Comparison of ENCODE assay signal across 11 cellular contexts in the genomic region with DNA sequence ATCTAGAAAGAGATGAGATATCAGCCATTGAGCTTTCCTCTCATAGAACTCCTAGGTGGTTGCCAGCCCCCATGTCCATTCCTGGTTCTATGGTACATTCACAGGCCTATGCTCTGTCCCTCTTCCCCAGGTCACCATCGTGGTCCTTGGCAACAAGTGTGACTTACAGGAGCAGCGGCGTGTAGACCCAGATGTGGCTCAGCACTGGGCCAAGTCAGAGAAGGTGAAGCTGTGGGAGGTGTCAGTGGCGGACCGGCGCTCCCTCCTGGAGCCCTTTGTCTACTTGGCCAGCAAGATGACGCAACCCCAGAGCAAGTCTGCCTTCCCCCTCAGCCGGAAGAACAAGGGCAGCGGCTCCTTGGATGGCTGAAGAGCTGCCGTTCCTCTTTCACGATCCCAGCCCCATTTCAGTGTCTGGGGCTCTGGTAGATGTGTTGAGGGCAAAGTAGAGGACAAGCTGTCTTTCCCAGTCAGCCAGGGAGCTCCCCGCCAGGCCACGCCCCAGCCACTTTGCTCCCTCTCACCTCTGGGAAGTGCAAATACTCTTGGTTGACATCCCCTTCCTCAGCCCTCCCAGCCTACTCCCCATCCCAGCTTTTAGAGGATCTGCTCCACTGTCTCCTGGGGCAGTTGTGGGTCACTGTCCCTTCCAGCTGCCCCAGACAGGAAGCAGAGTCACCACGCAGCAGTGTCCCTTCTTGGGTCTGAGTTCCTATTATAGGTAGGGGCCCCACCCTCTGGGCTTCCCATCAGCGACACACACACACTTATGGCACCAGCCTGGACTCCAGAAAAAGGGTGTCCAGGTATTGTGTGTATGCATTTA. TPM values are rescaled to one million over a fixed set of nuclear protein-coding genes. Genes with fewer than 3 reads are reported as not detected.
A peak's percentile ranks its signal among the peaks of the same experiment; 100 is the strongest.
DNase-seq lines count a peak whose midpoint lies in the region; ATAC-seq and TF ChIP-seq lines count a peak whose summit lies in the region.
"Had no signal": no experiment of that assay in that cellular context is flagged by ENCODE, and none has a peak within 500 bp of the region (broad histone marks: within the 10 kb centered on the region; RNA-seq: fewer than 3 reads in every experiment).

No MANE protein-coding gene starts in this region.

- BruUV-seq in Calu3 (replicated peaks; lab: Mats Ljungman, UMichigan): no TSS peak

- no peak overlapping the region for H3K14ac ChIP-seq in trophoblast cell (ENCODE audit: low read length)

- H3K9me3 Mint-ChIP-seq in Calu3 (ENCODE audit: low read depth, unreplicated experiment): peaks cover 3% of the 10 kb centered on the region
- H3K9me3 Mint-ChIP-seq in activated T-helper 2 cell treated with anti-CD3 and anti-CD28 coated beads, Interferon-gamma antibody, Interleukin-2, Interleukin-4, amounts not matched to agents 10 μg/mL and 5 μg/mL and 100 μg/mL, durations not matched to agents 14 hours and 24 hours and 36 hours: peaks cover 4% of the 10 kb centered on the region

- H2AFZ ChIP-seq in fibroblast of lung (ENCODE audit: low read length): no peak overlapping the region
- no peak overlapping the region for H2AFZ ChIP-seq in trophoblast cell (ENCODE audit: insufficient read depth, low read length, poor library complexity)

- H3K4me3 ChIP-seq in Peyer's patch (no peak overlapping the region), fibroblast of lung (replicated peaks in 1 of 4; ENCODE audit: control extremely low read depth in 1 of 4, insufficient read depth in 1 of 4, low read depth in 3 of 4, low read length in 4 of 4) (no peak overlapping the region), trophoblast cell (ENCODE audit: low read depth, low read length) (no peak overlapping the region)

- H3K4ac ChIP-seq in trophoblast cell (ENCODE audit: low read depth, low read length): no peak overlapping the region

- no peak overlapping the region for H3K9ac ChIP-seq in fibroblast of lung (ENCODE audit: insufficient read depth, low read length)
- H3K9ac ChIP-seq in trophoblast cell (ENCODE audit: low read length): no peak overlapping the region

- peak overlapping the region; percentile 20 for H4K91ac ChIP-seq in trophoblast cell (ENCODE audit: low read depth, low read length)

- H3K4me1 ChIP-seq in Peyer's patch (peaks cover 0 to 28% (median 5%) of the 10 kb centered on the region in 4 donors), fibroblast of lung (ENCODE audit: control insufficient read depth, extremely low read depth, insufficient read depth, low read length) (peaks cover 16% of the 10 kb centered on the region), trophoblast cell (ENCODE audit: control insufficient read depth in 1 of 2, insufficient read depth in 2 of 2, low read length in 2 of 2) (peaks cover 6 to 11% of the 10 kb centered on the region in 2 experiments)

- no peak overlapping the region for H3K23ac ChIP-seq in trophoblast cell (ENCODE audit: low read length)

- H3K79me1 ChIP-seq in trophoblast cell (ENCODE audit: low read length): peaks cover 5% of the 10 kb centered on the region

- H3K9me3 ChIP-seq in Peyer's patch (no peaks in the 10 kb centered on the region), fibroblast of lung (ENCODE audit: control insufficient read depth, insufficient read depth, low read depth, low read length) (no peaks in the 10 kb centered on the region), trophoblast cell (ENCODE audit: insufficient read depth, low read depth, low read length) (peaks cover 5% of the 10 kb centered on the region)

- no peak overlapping the region for H4K12ac ChIP-seq in trophoblast cell (ENCODE audit: low read depth, low read length)

- no peaks in the 10 kb centered on the region for H3K27me3 ChIP-seq in Peyer's patch
- no peaks in the 10 kb centered on the region for H3K27me3 ChIP-seq in fibroblast of lung (ENCODE audit: control insufficient read depth, insufficient read depth, low read length)
- no peaks in the 10 kb centered on the region for H3K27me3 ChIP-seq in trophoblast cell (ENCODE audit: insufficient read depth, low read length)

- H3K27me3 Mint-ChIP-seq in Calu3 (ENCODE audit: unreplicated experiment): no peaks in the 10 kb centered on the region
- no peaks in the 10 kb centered on the region for H3K27me3 Mint-ChIP-seq in activated T-helper 2 cell treated with anti-CD3 and anti-CD28 coated beads, Interferon-gamma antibody, Interleukin-2, Interleukin-4, amounts not matched to agents 10 μg/mL and 5 μg/mL and 100 μg/mL, durations not matched to agents 14 hours and 24 hours and 36 hours (ENCODE audit: low read depth)

- no peak for TF ChIP-seq POLR2A in Peyer's patch (IDR thresholded peaks at IDR 0.05)

- H3K4me2 ChIP-seq in fibroblast of lung (ENCODE audit: extremely low read depth, insufficient read depth, low read length) (no peak overlapping the region), trophoblast cell (ENCODE audit: low read length) (no peak overlapping the region)

- ATAC-seq in HG02981 (IDR thresholded peaks at IDR 0.05; ENCODE audit: unreplicated experiment): no peak
- ATAC-seq in GM21529 (IDR thresholded peaks at IDR 0.05; ENCODE audit: unreplicated experiment): no peak

- H2AK5ac ChIP-seq in trophoblast cell (ENCODE audit: low read length): peak overlapping the region; percentile 45

- H4K20me1 ChIP-seq in fibroblast of lung (ENCODE audit: control insufficient read depth, extremely low read depth, insufficient read depth, low read length): no peaks in the 10 kb centered on the region

- CTCF ChIA-PET in Calu3 (lab: Charles Lee): interaction anchor here (0.7 to 3.0 kb wide), 5 partner anchors 11 to 1295 kb away, joined by 3 to 15 read pairs (median 3); no protein-coding TSS in a partner anchor

- H3K27ac ChIP-seq in Peyer's patch: peak overlapping the region in 3 of 4 donors; percentile 33 to 58 (median 57)
- H3K27ac ChIP-seq in fibroblast of lung (ENCODE audit: insufficient read depth, low read length): peak overlapping the region; percentile 28
- H3K27ac ChIP-seq in trophoblast cell (ENCODE audit: low read depth, low read length): peak overlapping the region; percentile 70

- peak overlapping the region; percentile 14 for H2BK5ac ChIP-seq in trophoblast cell (ENCODE audit: low read depth, low read length, poor library complexity)

- DNase-seq in Calu3 (no peak), Peyer's patch (no peak), fibroblast of lung (ENCODE audit: low read depth in 2 of 2) (peak in 1 of 2 donors; percentile 19), trophoblast cell (peak in 1 of 2 donors; percentile 54), LoVo (ENCODE audit: low spot score) (no peak)
- no peak for DNase-seq in activated T-helper 2 cell treated with anti-CD3 and anti-CD28 coated beads, Interferon-gamma antibody, Interleukin-2, Interleukin-4, amounts not matched to agents 10 μg/mL and 5 μg/mL and 100 μg/mL, durations not matched to agents 14 hours and 24 hours and 36 hours (ENCODE audit: low spot score)
- DNase-seq: activated CD4-positive, alpha-beta T cell treated with anti-CD3 and anti-CD28 coated beads, Interleukin-2, amount 50 U/mL, for 1 hour; NK-92 treated with Interleukin-12 subunit alpha and Interleukin-12 subunit beta, amount 100 ng/mL, for 24 hours; small intestine had no signal

- H3K27ac Mint-ChIP-seq in Calu3 (ENCODE audit: unreplicated experiment): peak overlapping the region; percentile 87
- H3K27ac Mint-ChIP-seq in activated T-helper 2 cell treated with anti-CD3 and anti-CD28 coated beads, Interferon-gamma antibody, Interleukin-2, Interleukin-4, amounts not matched to agents 10 μg/mL and 5 μg/mL and 100 μg/mL, durations not matched to agents 14 hours and 24 hours and 36 hours: no peak overlapping the region

- H2BK120ac ChIP-seq in trophoblast cell (ENCODE audit: insufficient read depth, low read length, poor library complexity): no peak overlapping the region

- intact Hi-C loops in Calu3 (cut with micrococcal nuclease; ENCODE audit: unreplicated experiment): loop anchor here (2.0 kb wide), 1 partner anchor 57 kb away; the partner anchor contains the start of gene CNP
- intact Hi-C loops in activated T-helper 2 cell treated with anti-CD3 and anti-CD28 coated beads, Interferon-gamma antibody, Interleukin-2, Interleukin-4, amounts not matched to agents 10 μg/mL and 5 μg/mL and 100 μg/mL, durations not matched to agents 14 hours and 24 hours and 36 hours (cut with micrococcal nuclease): no loop called here

- no peak overlapping the region for H3K4me3 Mint-ChIP-seq in Calu3 (ENCODE audit: low read depth, unreplicated experiment)
- no peak overlapping the region for H3K4me3 Mint-ChIP-seq in activated T-helper 2 cell treated with anti-CD3 and anti-CD28 coated beads, Interferon-gamma antibody, Interleukin-2, Interleukin-4, amounts not matched to agents 10 μg/mL and 5 μg/mL and 100 μg/mL, durations not matched to agents 14 hours and 24 hours and 36 hours (ENCODE audit: low read depth)

- H3K79me2 ChIP-seq in fibroblast of lung (ENCODE audit: control insufficient read depth, insufficient read depth, low read length) (peaks cover 14% of the 10 kb centered on the region), trophoblast cell (ENCODE audit: control insufficient read depth, insufficient read depth, low read length, poor library complexity) (peaks cover 3% of the 10 kb centered on the region)

- H3K36me3 ChIP-seq in Peyer's patch: peaks cover 0 to 24% (median 0%) of the 10 kb centered on the region in 3 donors
- H3K36me3 ChIP-seq in fibroblast of lung (ENCODE audit: control insufficient read depth, insufficient read depth, low read length): peaks cover 15% of the 10 kb centered on the region
- H3K36me3 ChIP-seq in trophoblast cell (ENCODE audit: control insufficient read depth in 1 of 2, insufficient read depth in 2 of 2, low read length in 2 of 2): peaks cover 19 to 30% of the 10 kb centered on the region in 2 experiments

- no peak for TF ChIP-seq CTCF in Calu3 (IDR thresholded peaks at IDR 0.05; ENCODE audit: unreplicated experiment)
- TF ChIP-seq CTCF in Peyer's patch (IDR thresholded peaks at IDR 0.05): no peak
- TF ChIP-seq CTCF in fibroblast of lung (conservative IDR thresholded peaks at IDR 0.05 in 1 of 2, IDR thresholded peaks at IDR 0.05 in 1 of 2; ENCODE audit: low read depth in 1 of 2, low read length in 2 of 2): no peak

- H4K8ac ChIP-seq in trophoblast cell (ENCODE audit: low read depth, low read length): peak overlapping the region; percentile 59

- H2BK12ac ChIP-seq in trophoblast cell (ENCODE audit: low read length): no peak overlapping the region

- H3K36me3 Mint-ChIP-seq in Calu3 (ENCODE audit: insufficient read depth, unreplicated experiment): peaks cover 72% of the 10 kb centered on the region
- peaks cover 32% of the 10 kb centered on the region for H3K36me3 Mint-ChIP-seq in activated T-helper 2 cell treated with anti-CD3 and anti-CD28 coated beads, Interferon-gamma antibody, Interleukin-2, Interleukin-4, amounts not matched to agents 10 μg/mL and 5 μg/mL and 100 μg/mL, durations not matched to agents 14 hours and 24 hours and 36 hours (ENCODE audit: low read depth)

- peaks cover 66% of the 10 kb centered on the region for H3K4me1 Mint-ChIP-seq in Calu3 (ENCODE audit: low read depth, unreplicated experiment)
- peaks cover 23% of the 10 kb centered on the region for H3K4me1 Mint-ChIP-seq in activated T-helper 2 cell treated with anti-CD3 and anti-CD28 coated beads, Interferon-gamma antibody, Interleukin-2, Interleukin-4, amounts not matched to agents 10 μg/mL and 5 μg/mL and 100 μg/mL, durations not matched to agents 14 hours and 24 hours and 36 hours (ENCODE audit: low read depth)

- WGBS in trophoblast cell (ENCODE audit: extremely low coverage, insufficient coverage, insufficient read length): no CpG with 5 or more reads among the region's 15 CpGs

- H3K18ac ChIP-seq in trophoblast cell (ENCODE audit: low read length): no peak overlapping the region

RNA-seq across cellular contexts. Expression of gene NKIRAS2, which starts 3.8 kb away (rescaled TPM):
- total RNA-seq in Calu3 (2022) (55.7 and 58.4 TPM in 2 replicates), Peyer's patch (10 to 100 TPM; 22.1 to 38.1 (median 31.1) TPM), fibroblast of lung (18.8 and 19.8 TPM in 2 replicates)
- 36.0 and 37.7 TPM in 2 replicates for polyA plus RNA-seq in fibroblast of lung
- 25.9 and 29.6 TPM in 2 replicates for polyA plus RNA-seq in fibroblast of lung (2012)
- polyA minus RNA-seq in fibroblast of lung (ENCODE audit: low replicate concordance): 54.6 and 59.6 TPM in 2 replicates
- 51.0 and 51.4 TPM in 2 replicates for polyA plus RNA-seq in trophoblast cell (2013)
- total RNA-seq in activated T-helper 2 cell treated with anti-CD3 and anti-CD28 coated beads, Interferon-gamma antibody, Interleukin-2, Interleukin-4, amounts not matched to agents 10 μg/mL and 5 μg/mL and 100 μg/mL, durations not matched to agents 14 hours and 24 hours and 36 hours: 25.8 and 28.2 TPM in 2 replicates

RNA-seq across cellular contexts. Expression of gene DNAJC7, which starts 6.5 kb away (rescaled TPM):
- total RNA-seq in Calu3 (2022) (184 and 193 TPM in 2 replicates), Peyer's patch (10 to 100 TPM; 51.0 to 80.9 (median 70.7) TPM), fibroblast of lung (59.6 and 78.8 TPM in 2 replicates)
- polyA plus RNA-seq in fibroblast of lung: 53.5 and 56.4 TPM in 2 replicates
- polyA plus RNA-seq in fibroblast of lung (2012): 63.2 and 85.6 TPM in 2 replicates
- 31.4 and 45.9 TPM in 2 replicates for polyA minus RNA-seq in fibroblast of lung (ENCODE audit: low replicate concordance)
- polyA plus RNA-seq in trophoblast cell (2013): 73.2 and 73.8 TPM in 2 replicates
- 103 and 115 TPM in 2 replicates for total RNA-seq in activated T-helper 2 cell treated with anti-CD3 and anti-CD28 coated beads, Interferon-gamma antibody, Interleukin-2, Interleukin-4, amounts not matched to agents 10 μg/mL and 5 μg/mL and 100 μg/mL, durations not matched to agents 14 hours and 24 hours and 36 hours

RNA-seq across cellular contexts. Expression of gene C17orf113, which starts 26.7 kb away (rescaled TPM):
- 4.2 and 4.5 TPM in 2 replicates for total RNA-seq in Calu3 (2022)
- total RNA-seq in Peyer's patch: 1 to 10 TPM in 3 of 4 donors, not detected in 1; 1.6 to 8.6 (median 3.2) TPM
- 0.26 and 0.66 TPM in 2 replicates for total RNA-seq in fibroblast of lung
- polyA plus RNA-seq in fibroblast of lung: 0.02 and 0.07 TPM in 2 replicates
- polyA plus RNA-seq in fibroblast of lung (2012): 0.02 and 0.21 TPM in 2 replicates
- not detected in 2 replicates for polyA minus RNA-seq in fibroblast of lung (ENCODE audit: low replicate concordance)
- polyA plus RNA-seq in trophoblast cell (2013): 0.34 and 0.37 TPM in 2 replicates
- 0.05 and 0.21 TPM in 2 replicates for total RNA-seq in activated T-helper 2 cell treated with anti-CD3 and anti-CD28 coated beads, Interferon-gamma antibody, Interleukin-2, Interleukin-4, amounts not matched to agents 10 μg/mL and 5 μg/mL and 100 μg/mL, durations not matched to agents 14 hours and 24 hours and 36 hours

RNA-seq across cellular contexts. Expression of gene CNP, which starts 57.1 kb away (rescaled TPM):
- 144 and 156 TPM in 2 replicates for total RNA-seq in Calu3 (2022)
- total RNA-seq in Peyer's patch: 10 to 100 TPM; 24.7 to 76.7 (median 43.4) TPM
- 50.6 and 60.4 TPM in 2 replicates for total RNA-seq in fibroblast of lung
- polyA plus RNA-seq in fibroblast of lung: 57.7 and 59.9 TPM in 2 replicates
- 84.1 and 95.5 TPM in 2 replicates for polyA plus RNA-seq in fibroblast of lung (2012)
- polyA minus RNA-seq in fibroblast of lung (ENCODE audit: low replicate concordance): 390 and 485 TPM in 2 replicates
- polyA plus RNA-seq in trophoblast cell (2013): 28.0 and 28.5 TPM in 2 replicates
- 71.8 and 77.3 TPM in 2 replicates for total RNA-seq in activated T-helper 2 cell treated with anti-CD3 and anti-CD28 coated beads, Interferon-gamma antibody, Interleukin-2, Interleukin-4, amounts not matched to agents 10 μg/mL and 5 μg/mL and 100 μg/mL, durations not matched to agents 14 hours and 24 hours and 36 hours
